ENCODE assay signal across 1 cellular context in the genomic region with DNA sequence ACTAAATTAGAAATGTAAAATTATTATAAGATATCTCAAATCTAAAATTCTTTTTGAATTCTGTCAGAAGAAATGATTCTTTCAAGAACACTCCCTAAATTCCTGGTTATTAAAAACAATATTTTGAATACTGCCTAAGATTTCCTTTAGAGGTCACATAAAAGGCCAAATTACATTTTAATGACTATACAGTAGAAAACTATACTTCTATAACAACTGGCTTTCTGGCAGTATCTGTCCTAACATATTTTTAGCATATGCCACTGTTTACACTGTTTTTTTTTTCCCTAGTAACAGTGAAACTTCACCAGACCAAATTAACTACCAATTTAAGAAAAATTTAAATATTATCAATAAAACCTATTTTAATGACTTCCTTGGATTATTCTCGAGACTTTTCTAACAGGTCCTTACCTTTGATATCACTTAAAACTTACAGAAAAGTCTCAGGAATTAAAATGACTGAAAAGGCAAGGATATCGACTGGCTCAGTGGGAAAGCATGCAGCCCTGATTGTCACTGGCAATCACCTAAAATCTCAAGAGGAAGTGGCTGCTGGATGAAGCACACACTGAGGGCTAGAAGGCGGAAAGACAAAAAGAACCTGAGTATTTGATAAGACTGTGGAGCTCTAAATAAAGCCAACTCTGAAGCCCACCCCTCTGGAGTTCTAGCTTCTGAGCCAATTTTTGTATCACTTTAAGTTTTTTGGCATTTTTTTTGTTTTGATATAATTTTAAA.
TF ChIP-seq lines count a peak whose summit lies in the region.

No MANE protein-coding gene starts in this region.

TF ChIP-seq in HCT116, 20 proteins besides CTCF, POLR2A, EP300 and RAD21 (continued from another document):
- TF ChIP-seq, protein P1, sequence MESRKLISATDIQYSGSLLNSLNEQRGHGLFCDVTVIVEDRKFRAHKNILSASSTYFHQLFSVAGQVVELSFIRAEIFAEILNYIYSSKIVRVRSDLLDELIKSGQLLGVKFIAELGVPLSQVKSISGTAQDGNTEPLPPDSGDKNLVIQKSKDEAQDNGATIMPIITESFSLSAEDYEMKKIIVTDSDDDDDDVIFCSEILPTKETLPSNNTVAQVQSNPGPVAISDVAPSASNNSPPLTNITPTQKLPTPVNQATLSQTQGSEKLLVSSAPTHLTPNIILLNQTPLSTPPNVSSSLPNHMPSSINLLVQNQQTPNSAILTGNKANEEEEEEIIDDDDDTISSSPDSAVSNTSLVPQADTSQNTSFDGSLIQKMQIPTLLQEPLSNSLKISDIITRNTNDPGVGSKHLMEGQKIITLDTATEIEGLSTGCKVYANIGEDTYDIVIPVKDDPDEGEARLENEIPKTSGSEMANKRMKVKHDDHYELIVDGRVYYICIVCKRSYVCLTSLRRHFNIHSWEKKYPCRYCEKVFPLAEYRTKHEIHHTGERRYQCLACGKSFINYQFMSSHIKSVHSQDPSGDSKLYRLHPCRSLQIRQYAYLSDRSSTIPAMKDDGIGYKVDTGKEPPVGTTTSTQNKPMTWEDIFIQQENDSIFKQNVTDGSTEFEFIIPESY (IDR thresholded peaks at IDR 0.05; ENCODE audit: extremely low read depth, insufficient replicate concordance, low read length) = no peak
TF ChIP-seq in HCT116: peak in this region for 0.
